29 cellular contexts compared by ENCODE assay signal in the genomic region with DNA sequence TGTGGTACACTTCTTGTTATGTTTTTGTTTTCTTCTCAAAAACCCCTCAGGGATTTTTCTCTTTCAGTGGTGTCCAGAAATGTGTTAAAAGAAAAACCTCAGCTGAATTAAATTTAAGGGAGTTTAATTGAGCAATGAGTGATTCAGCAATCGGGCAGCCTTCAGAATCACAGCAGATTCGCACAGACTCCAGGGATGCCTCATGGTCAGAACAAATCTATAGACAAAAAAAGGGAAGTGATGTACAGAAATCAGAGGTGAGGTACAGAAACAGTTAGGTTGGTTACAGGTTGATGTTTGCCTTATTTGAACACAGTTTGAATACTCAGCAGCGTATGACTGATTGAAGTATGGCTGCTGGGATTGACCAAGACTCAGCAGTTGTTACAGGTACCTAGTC.
"Had no signal": no experiment of that assay in that cellular context is flagged by ENCODE, and none has a peak within 500 bp of the region (broad histone marks: within the 10 kb centered on the region; RNA-seq: fewer than 3 reads in every experiment).

No MANE protein-coding gene starts in this region.

- H3K9ac ChIP-seq: SK-N-SH had no signal

- H3K4me2 ChIP-seq: SK-N-SH had no signal

- H3K9me3 Mint-ChIP-seq: activated CD8-positive, alpha-beta T cell treated with anti-CD3 and anti-CD28 coated beads for 36 hours; activated naive CD8-positive, alpha-beta T cell treated with anti-CD3 and anti-CD28 coated beads, Interleukin-2, amount 10 ng/mL, durations not matched to agents 7 days and 5 days; central memory CD8-positive, alpha-beta T cell had no signal

- H3K27ac Mint-ChIP-seq: activated CD4-positive, alpha-beta T cell treated with anti-CD3 and anti-CD28 coated beads for 36 hours; activated CD8-positive, alpha-beta T cell treated with anti-CD3 and anti-CD28 coated beads for 36 hours; activated naive CD8-positive, alpha-beta T cell treated with anti-CD3 and anti-CD28 coated beads, Interleukin-2, amount 10 ng/mL, durations not matched to agents 7 days and 5 days had no signal

- H3K9me3 ChIP-seq: adrenal gland, breast epithelium, Peyer's patch, SK-N-SH had no signal

- H3K27ac ChIP-seq: adrenal gland, breast epithelium, Peyer's patch, RWPE1, SJCRH30, WERI-Rb-1 had no signal

- H3K4me3 Mint-ChIP-seq: activated CD4-positive, alpha-beta T cell treated with anti-CD3 and anti-CD28 coated beads for 36 hours; activated CD8-positive, alpha-beta T cell treated with anti-CD3 and anti-CD28 coated beads for 36 hours; activated naive CD8-positive, alpha-beta T cell treated with anti-CD3 and anti-CD28 coated beads, Interleukin-2, amount 10 ng/mL, durations not matched to agents 7 days and 5 days; central memory CD8-positive, alpha-beta T cell had no signal

- H3K4me1 ChIP-seq: adrenal gland, breast epithelium, Peyer's patch had no signal

- H3K27me3 ChIP-seq: adrenal gland, breast epithelium, Peyer's patch, SJCRH30 had no signal

- H3K4me1 Mint-ChIP-seq: activated CD4-positive, alpha-beta T cell treated with anti-CD3 and anti-CD28 coated beads for 36 hours; activated naive CD8-positive, alpha-beta T cell treated with anti-CD3 and anti-CD28 coated beads, Interleukin-2, amount 10 ng/mL, durations not matched to agents 7 days and 5 days; central memory CD8-positive, alpha-beta T cell had no signal

- H3K4me3 ChIP-seq: adrenal gland, breast epithelium, Peyer's patch, SJCRH30 had no signal

- H3K36me3 Mint-ChIP-seq: activated naive CD8-positive, alpha-beta T cell treated with anti-CD3 and anti-CD28 coated beads, Interleukin-2, amount 10 ng/mL, durations not matched to agents 7 days and 5 days had no signal

- H3K36me3 ChIP-seq: adrenal gland, breast epithelium, Peyer's patch, SJCRH30, WERI-Rb-1 had no signal

- DNase-seq: activated CD4-positive, alpha-beta T cell treated with anti-CD3 and anti-CD28 coated beads for 36 hours; activated CD8-positive, alpha-beta memory T cell treated with anti-CD3 and anti-CD28 coated beads, Interleukin-2, amount 50 U/mL, for 4 hours; activated CD8-positive, alpha-beta T cell treated with anti-CD3 and anti-CD28 coated beads for 36 hours; activated naive CD4-positive, alpha-beta T cell treated with anti-CD3 and anti-CD28 coated beads, Interleukin-2, amount 50 U/mL, for 16 hours; activated naive CD8-positive, alpha-beta T cell treated with anti-CD3 and anti-CD28 coated beads, Interleukin-2, amount 10 ng/mL, durations not matched to agents 7 days and 5 days; activated T-cell treated with anti-CD3 and anti-CD28 coated beads, Interleukin-2, amount 50 U/mL, for 1 hour; adrenal gland; aorta; Kasumi-1; KBM-7; NCI-H1092; NCI-H1417; NCI-H1694; NCI-H2029; NCI-H2107; NCI-H2171 treated with DMSO at 0.1 percent for 48 hours; NCI-H345; NCI-H510A; NCI-H526 treated with DMSO at 0.1 percent for 48 hours; NCI-H82; Peyer's patch; Right ventricle myocardium superior; SJCRH30; SK-N-SH; T-helper 1 cell; WERI-Rb-1 had no signal
